Comparison of ENCODE assay signal across 8 cellular contexts in genomic region chr3:195087840-195088601, GRCh38.
DNase-seq lines count a peak whose midpoint lies in the region; ATAC-seq and TF ChIP-seq lines count a peak whose summit lies in the region.
"Not testable (repeated sequence)": the region's sequence is repeated elsewhere in the genome, so short reads cannot be mapped to it uniquely, and the experiment has no call there.

No MANE protein-coding gene starts in this region.

- peak overlapping the region; percentile 68 for H3K4me3 Mint-ChIP-seq in activated naive CD4-positive, alpha-beta T cell treated with anti-CD3 and anti-CD28 coated beads for 36 hours
- H3K4me3 Mint-ChIP-seq in memory B cell (peak overlapping the region; percentile 89), type B pancreatic cell (peak overlapping the region; percentile 86)

- ATAC-seq in left cardiac atrium; memory B cell (ENCODE audit: low read depth): not testable (repeated sequence)

- not testable (repeated sequence) for TF ChIP-seq POLR2A in ovary (IDR thresholded peaks at IDR 0.05)

- H3K4me1 Mint-ChIP-seq in activated naive CD4-positive, alpha-beta T cell treated with anti-CD3 and anti-CD28 coated beads for 36 hours (ENCODE audit: low read depth); memory B cell: not testable (repeated sequence)
- H3K4me1 Mint-ChIP-seq in type B pancreatic cell (ENCODE audit: unreplicated experiment): peaks cover 20% of the 10 kb centered on the region

- TF ChIP-seq CTCF in coronary artery (IDR thresholded peaks at IDR 0.05); ovary (IDR thresholded peaks at IDR 0.05); type B pancreatic cell (conservative IDR thresholded peaks at IDR 0.05): not testable (repeated sequence)

- intact Hi-C loops in activated naive CD4-positive, alpha-beta T cell treated with anti-CD3 and anti-CD28 coated beads for 36 hours (cut with micrococcal nuclease); left cardiac atrium (cut with DNase I); ovary (cut with DNase I): not testable (repeated sequence)

- peak; percentile 22 for DNase-seq in NCI-H345 (lab: John Stamatoyannopoulos, UW)
- DNase-seq in activated naive CD4-positive, alpha-beta T cell treated with anti-CD3 and anti-CD28 coated beads for 36 hours; coronary artery (ENCODE audit: low spot score); memory B cell (ENCODE audit: low spot score in 2 of 2); ovary; type B pancreatic cell (ENCODE audit: extremely low spot score, unreplicated experiment): not testable (repeated sequence)
- peak; percentile 6 for DNase-seq in left cardiac atrium

- H3K27me3 Mint-ChIP-seq in activated naive CD4-positive, alpha-beta T cell treated with anti-CD3 and anti-CD28 coated beads for 36 hours (ENCODE audit: low read depth); memory B cell; type B pancreatic cell: not testable (repeated sequence)

- CTCF ChIA-PET in activated naive CD4-positive, alpha-beta T cell treated with anti-CD3 and anti-CD28 coated beads for 36 hours (lab: Charles Lee): interaction anchor here (1.0 kb wide), 1 partner anchor 10 kb away, joined by 3 read pairs; no protein-coding TSS in a partner anchor

- not testable (repeated sequence) for H3K36me3 ChIP-seq in ES-I3 (ENCODE audit: insufficient read depth, low read length); ovary

- not testable (repeated sequence) for H3K9me3 Mint-ChIP-seq in activated naive CD4-positive, alpha-beta T cell treated with anti-CD3 and anti-CD28 coated beads for 36 hours; memory B cell; type B pancreatic cell

- not testable (repeated sequence) for H3K4me1 ChIP-seq in ES-I3 (ENCODE audit: insufficient read depth, low read length); ovary (ENCODE audit: insufficient read depth)

- not testable (repeated sequence) for H3K36me3 Mint-ChIP-seq in activated naive CD4-positive, alpha-beta T cell treated with anti-CD3 and anti-CD28 coated beads for 36 hours (ENCODE audit: low read depth); memory B cell; type B pancreatic cell

- H3K27me3 ChIP-seq in ovary: not testable (repeated sequence)

- H3K27ac Mint-ChIP-seq in activated naive CD4-positive, alpha-beta T cell treated with anti-CD3 and anti-CD28 coated beads for 36 hours: not testable (repeated sequence)
- peak overlapping the region; percentile 87 for H3K27ac Mint-ChIP-seq in memory B cell
- peak overlapping the region; percentile 75 for H3K27ac Mint-ChIP-seq in type B pancreatic cell

- not testable (repeated sequence) for TF ChIP-seq EP300 in ovary (IDR thresholded peaks at IDR 0.05)

- not testable (repeated sequence) for H3K9me3 ChIP-seq in ES-I3 (ENCODE audit: control insufficient read depth, insufficient read depth, low read length); ovary

- not testable (repeated sequence) for H3K27ac ChIP-seq in coronary artery, ovary

- 18 to 28% (median 20%) methylated on average over 16 to 22 of the region's 25 CpGs for WGBS in ovary, 3 donors

- peak overlapping the region; percentile 50 for H3K9ac ChIP-seq in ES-I3 (ENCODE audit: low read depth, low read length)

- H3K4me3 ChIP-seq in coronary artery (peak overlapping the region; percentile 38), ovary (peak overlapping the region; percentile 22)
